ENCODE assay signal across 8 cellular contexts in genomic region chr2:676647-677055, GRCh38. TPM values are rescaled to one million over a fixed set of nuclear protein-coding genes. Genes with fewer than 3 reads are reported as not detected.
DNase-seq lines count a peak whose midpoint lies in the region; ATAC-seq lines count a peak whose summit lies in the region.

No MANE protein-coding gene starts in this region.

- DNase-seq in Caki2 (ENCODE audit: low read depth) = peak; percentile 98
- peak; percentile 100 for DNase-seq in HK-2 (ENCODE audit: unreplicated experiment)
- peak; percentile 97 for DNase-seq in NCI-H748 (lab: John Stamatoyannopoulos, UW; ENCODE audit: unreplicated experiment)
- peak in 2 of 3 experiments; percentile 92 to 94 for DNase-seq in activated CD8-positive, alpha-beta memory T cell treated with anti-CD3 and anti-CD28 coated beads for 48 hours (ENCODE audit: low read depth in 2 of 3, low spot score in 2 of 3)
- DNase-seq in stimulated activated naive CD8-positive, alpha-beta T cell treated with anti-CD3 and anti-CD28 coated beads, Interleukin-15, Interleukin-2, amounts not matched to agents 100 U/mL and 50 U/mL, for 24 hours = peak; percentile 98

- peak; percentile 90 for ATAC-seq in GM19468 (IDR thresholded peaks at IDR 0.05; ENCODE audit: extremely low read depth, unreplicated experiment)
- peak; percentile 95 for ATAC-seq in esophagus mucosa
- ATAC-seq in stimulated activated naive CD8-positive, alpha-beta T cell treated with anti-CD3 and anti-CD28 coated beads, Interleukin-15, Interleukin-2, amounts not matched to agents 100 U/mL and 50 U/mL, for 24 hours = peak; percentile 84

- no peak overlapping the region for H3K9ac ChIP-seq in mucosa of stomach (ENCODE audit: low read length)

- H3K9me3 ChIP-seq in mucosa of stomach (ENCODE audit: control insufficient read depth, low read length) = no peaks in the 10 kb centered on the region

- in situ Hi-C loops in Caki2 (cut with HindIII; ENCODE audit: low pct_unique_long_range_greater_than_20kb, low sequenced_read_pairs) = no loop called here

- H3K4me1 ChIP-seq in mucosa of stomach (ENCODE audit: control insufficient read depth, insufficient read depth, low read length) = no peaks in the 10 kb centered on the region

- peak overlapping the region; percentile 46 for H3K4me3 ChIP-seq in mucosa of stomach (ENCODE audit: low read length)

- no peaks in the 10 kb centered on the region for H3K27me3 ChIP-seq in mucosa of stomach (ENCODE audit: control insufficient read depth, insufficient read depth, low read length)

- H3K36me3 ChIP-seq in mucosa of stomach (ENCODE audit: control insufficient read depth, insufficient read depth, low read length) = no peaks in the 10 kb centered on the region

RNA-seq across cellular contexts. Expression of gene TMEM18, which starts 0.6 kb away (rescaled TPM):
- total RNA-seq in Caki2 (2014; rRNA removed; shearing (Covaris generic); ENCODE audit: low replicate concordance) = 31.3 and 31.9 TPM in 2 replicates
- 18.0 TPM for total RNA-seq in esophagus mucosa

Comparison
In these comparisons a context has a peak if more than half of its experiments do, and no peak if none do; other contexts are left out.
1. Peak in every context shown above with its lines: DNase-seq, ATAC-seq and H3K4me3 ChIP-seq.